Comparison of ENCODE assay signal across 13 cellular contexts in the genomic region with DNA sequence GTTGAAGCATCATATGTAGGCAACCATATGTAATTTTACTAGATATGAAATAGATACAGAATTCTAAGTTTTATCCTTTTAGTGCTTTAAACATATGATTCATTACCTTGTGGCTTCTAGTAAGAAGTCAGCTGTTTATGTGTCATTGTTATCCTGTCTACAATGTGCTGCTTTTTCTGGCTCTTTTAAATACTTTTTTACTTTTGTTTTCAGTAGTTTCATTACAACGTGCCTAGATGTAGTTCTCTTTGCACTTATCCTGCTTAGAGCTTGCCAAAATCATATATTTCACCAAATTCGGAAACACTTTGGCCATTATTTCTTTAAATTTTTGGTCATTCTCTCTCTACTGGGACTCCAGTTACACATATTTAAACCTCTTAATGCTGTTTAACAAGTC. TPM values are rescaled to one million over a fixed set of nuclear protein-coding genes. Genes with fewer than 3 reads are reported as not detected.
DNase-seq lines count a peak whose midpoint lies in the region; TF ChIP-seq lines count a peak whose summit lies in the region.
"Had no signal": no experiment of that assay in that cellular context is flagged by ENCODE, and none has a peak within 500 bp of the region (broad histone marks: within the 10 kb centered on the region; RNA-seq: fewer than 3 reads in every experiment).

No MANE protein-coding gene starts in this region.

- peak overlapping the region; percentile 58 for H3K4me2 ChIP-seq in fibroblast of lung (ENCODE audit: extremely low read depth, insufficient read depth, low read length)

- TF ChIP-seq CTCF in MCF 10A (IDR thresholded peaks at IDR 0.05; ENCODE audit: unreplicated experiment) (no peak), breast epithelium (IDR thresholded peaks at IDR 0.05) (no peak), WI38 (IDR thresholded peaks at IDR 0.05; ENCODE audit: low read depth, low read length) (no peak), fibroblast of lung (conservative IDR thresholded peaks at IDR 0.05 in 1 of 2, IDR thresholded peaks at IDR 0.05 in 1 of 2; ENCODE audit: low read depth in 1 of 2, low read length in 2 of 2) (no peak), vagina (IDR thresholded peaks at IDR 0.05) (no peak)

- peak overlapping the region; percentile 12 for H3K4me3 Mint-ChIP-seq in MCF 10A (ENCODE audit: unreplicated experiment)

- DNase-seq in MCF 10A (ENCODE audit: unreplicated experiment) = peak; percentile 9
- no peak for DNase-seq in breast epithelium (ENCODE audit: low spot score in 2 of 2)
- DNase-seq in fibroblast of lung (ENCODE audit: low read depth in 2 of 2) = peak; percentile 73 to 87
- DNase-seq in vagina (ENCODE audit: extremely low spot score in 2 of 2) = no peak
- DNase-seq in putamen (ENCODE audit: low spot score) = no peak
- no peak for DNase-seq in HPDE6-E6E7 (ENCODE audit: extremely low spot score)
- DNase-seq in NCI-H446 treated with DMSO at 0.1 percent for 48 hours (lab: John Stamatoyannopoulos, UW) = no peak
- DNase-seq: C1 segment of cervical spinal cord; gastrocnemius medialis; NCI-H2029; stimulated activated CD4-positive, alpha-beta T cell treated with anti-CD3 and anti-CD28 coated beads, Interleukin-12 subunit alpha, Interleukin-12 subunit beta, amount 100 ng/mL, for 4 hours; substantia nigra had no signal

- CTCF ChIA-PET in MCF 10A (lab: Yijun Ruan, JAX) = interaction anchor here (0.6 to 4.1 kb wide), 3 partner anchors 13 to 1863 kb away, joined by 3 to 29 read pairs (median 3); no protein-coding TSS in a partner anchor

- H3K27ac Mint-ChIP-seq in MCF 10A (ENCODE audit: low read depth, unreplicated experiment) = peak overlapping the region; percentile 81

- H3K4me1 Mint-ChIP-seq in MCF 10A (ENCODE audit: insufficient read depth, unreplicated experiment) = peaks cover 14% of the 10 kb centered on the region

- H3K4me1 ChIP-seq in breast epithelium (no peaks in the 10 kb centered on the region), fibroblast of lung (ENCODE audit: control insufficient read depth, extremely low read depth, insufficient read depth, low read length) (peaks cover 7% of the 10 kb centered on the region), vagina (peaks cover 7% of the 10 kb centered on the region)
- H3K4me1 ChIP-seq: gastrocnemius medialis had no signal

- H3K9me3 Mint-ChIP-seq in MCF 10A (ENCODE audit: unreplicated experiment) = no peaks in the 10 kb centered on the region

- H3K27ac ChIP-seq in breast epithelium (peak overlapping the region in 1 of 2 donors; percentile 35), fibroblast of lung (ENCODE audit: insufficient read depth, low read length) (peak overlapping the region; percentile 25), vagina (peak overlapping the region; percentile 6)
- H3K27ac ChIP-seq: gastrocnemius medialis had no signal

- no peaks in the 10 kb centered on the region for H3K79me2 ChIP-seq in fibroblast of lung (ENCODE audit: control insufficient read depth, insufficient read depth, low read length)

- no peaks in the 10 kb centered on the region for H4K20me1 ChIP-seq in fibroblast of lung (ENCODE audit: control insufficient read depth, extremely low read depth, insufficient read depth, low read length)

- H3K36me3 Mint-ChIP-seq in MCF 10A (ENCODE audit: insufficient read depth, unreplicated experiment) = no peaks in the 10 kb centered on the region

- POLR2A ChIA-PET in MCF 10A (lab: Yijun Ruan, JAX) = interaction anchor here (1.5 to 1.9 kb wide), 2 partner anchors 16 to 32 kb away, joined by 3 to 8 read pairs; a partner anchor contains a TSS

- no peaks in the 10 kb centered on the region for H3K36me3 ChIP-seq in breast epithelium
- H3K36me3 ChIP-seq in fibroblast of lung (ENCODE audit: control insufficient read depth, insufficient read depth, low read length) = no peaks in the 10 kb centered on the region
- H3K36me3 ChIP-seq in vagina = no peaks in the 10 kb centered on the region
- H3K36me3 ChIP-seq: gastrocnemius medialis had no signal

- BruUV-seq in MCF 10A (replicated peaks; lab: Mats Ljungman, UMichigan) = no TSS peak

- TF ChIP-seq POLR2A in breast epithelium (IDR thresholded peaks at IDR 0.05) (no peak), vagina (IDR thresholded peaks at IDR 0.05) (no peak)

- intact Hi-C loops in MCF 10A (cut with micrococcal nuclease) (no loop called here), breast epithelium (cut with DNase I; ENCODE audit: low total_unique reads) (no loop called here), vagina (cut with DNase I) (no loop called here)

- H3K4me3 ChIP-seq in breast epithelium = no peak overlapping the region
- H3K4me3 ChIP-seq in WI38 (ENCODE audit: low read depth, low read length) = peak overlapping the region; percentile 32; the same call in 1 of the 2 replicates
- H3K4me3 ChIP-seq in fibroblast of lung (replicated peaks in 1 of 4; ENCODE audit: control extremely low read depth in 1 of 4, insufficient read depth in 1 of 4, low read depth in 3 of 4, low read length in 4 of 4) = peak overlapping the region in 1 of 4 experiments; percentile 7
- H3K4me3 ChIP-seq in vagina = no peak overlapping the region
- H3K4me3 ChIP-seq: gastrocnemius medialis had no signal

- no peaks in the 10 kb centered on the region for H3K27me3 Mint-ChIP-seq in MCF 10A (ENCODE audit: insufficient read depth, unreplicated experiment)

- H3K27me3 ChIP-seq in breast epithelium = no peaks in the 10 kb centered on the region
- H3K27me3 ChIP-seq in fibroblast of lung (ENCODE audit: control insufficient read depth, insufficient read depth, low read length) = no peaks in the 10 kb centered on the region
- H3K27me3 ChIP-seq in vagina = no peaks in the 10 kb centered on the region
- H3K27me3 ChIP-seq: gastrocnemius medialis had no signal

- H2AFZ ChIP-seq in fibroblast of lung (ENCODE audit: low read length) = no peak overlapping the region

- no peaks in the 10 kb centered on the region for H3K9me3 ChIP-seq in breast epithelium
- no peaks in the 10 kb centered on the region for H3K9me3 ChIP-seq in fibroblast of lung (ENCODE audit: control insufficient read depth, insufficient read depth, low read depth, low read length)
- no peaks in the 10 kb centered on the region for H3K9me3 ChIP-seq in vagina
- H3K9me3 ChIP-seq: gastrocnemius medialis had no signal

- no peak overlapping the region for H3K9ac ChIP-seq in fibroblast of lung (ENCODE audit: insufficient read depth, low read length)

RNA-seq across cellular contexts. Expression of a gene that starts 26.4 kb away (rescaled TPM):
- total RNA-seq in MCF 10A (2022) (34.7 and 37.6 TPM in 2 replicates), breast epithelium (10 to 100 TPM; 14.4 to 34.7 (median 24.6) TPM), fibroblast of lung (36.3 and 42.4 TPM in 2 replicates), vagina (5.6 TPM)
- 39.3 and 44.5 TPM in 2 replicates for polyA plus RNA-seq in fibroblast of lung
- polyA plus RNA-seq in fibroblast of lung (2012) = 28.1 and 31.8 TPM in 2 replicates
- 0.86 and 7.3 TPM in 2 replicates for polyA minus RNA-seq in fibroblast of lung (ENCODE audit: low replicate concordance)

RNA-seq across cellular contexts. Expression of a gene that starts 30.8 kb away (rescaled TPM):
- total RNA-seq in MCF 10A (2022) (34.1 and 42.7 TPM in 2 replicates), breast epithelium (10 to 100 TPM; 16.7 to 25.0 (median 18.7) TPM), fibroblast of lung (43.9 and 50.9 TPM in 2 replicates), vagina (20.1 TPM)
- polyA plus RNA-seq in fibroblast of lung = 46.1 and 53.2 TPM in 2 replicates
- polyA plus RNA-seq in fibroblast of lung (2012) = 50.2 and 63.4 TPM in 2 replicates
- polyA minus RNA-seq in fibroblast of lung (ENCODE audit: low replicate concordance) = 9.6 and 11.4 TPM in 2 replicates

Comparison
In these comparisons a context has a peak if more than half of its experiments do, and no peak if none do; other contexts are left out.
1. DNase-seq: peak in MCF 10A (single experiment) and fibroblast of lung (2 of 2); none in breast epithelium (0 of 2), vagina (0 of 2), putamen (single experiment), HPDE6-E6E7 (single experiment) and NCI-H446 treated with DMSO at 0.1 percent for 48 hours (single experiment).